ENCODE assay signal across 7 cellular contexts in genomic region chrX:47562615-47563243, GRCh38. TPM values are rescaled to one million over a fixed set of nuclear protein-coding genes. Genes with fewer than 3 reads are reported as not detected.
DNase-seq lines count a peak whose midpoint lies in the region; ATAC-seq and TF ChIP-seq lines count a peak whose summit lies in the region.

No MANE protein-coding gene starts in this region.

- no peak for ATAC-seq in activated naive CD8-positive, alpha-beta T cell treated with anti-CD3 and anti-CD28 coated beads, Interleukin-2, amount 10 ng/mL, durations not matched to agents 7 days and 5 days (ENCODE audit: low read depth)
- no peak for ATAC-seq in HG03095 (IDR thresholded peaks at IDR 0.05; ENCODE audit: unreplicated experiment)
- ATAC-seq in HG02642 (IDR thresholded peaks at IDR 0.05; ENCODE audit: poor library complexity, unreplicated experiment), result no peak

- peaks cover 7% of the 10 kb centered on the region for H3K36me3 Mint-ChIP-seq in activated naive CD8-positive, alpha-beta T cell treated with anti-CD3 and anti-CD28 coated beads, Interleukin-2, amount 10 ng/mL, durations not matched to agents 7 days and 5 days
- peaks cover 27% of the 10 kb centered on the region for H3K36me3 Mint-ChIP-seq in nephron (ENCODE audit: low read depth)

- H3K4me1 Mint-ChIP-seq in activated naive CD8-positive, alpha-beta T cell treated with anti-CD3 and anti-CD28 coated beads, Interleukin-2, amount 10 ng/mL, durations not matched to agents 7 days and 5 days, result peaks cover 23% of the 10 kb centered on the region
- H3K4me1 Mint-ChIP-seq in nephron, result peaks cover 23% of the 10 kb centered on the region

- POLR2A ChIA-PET in activated naive CD8-positive, alpha-beta T cell treated with anti-CD3 and anti-CD28 coated beads, Interleukin-2, amount 10 ng/mL, durations not matched to agents 7 days and 5 days (lab: Charles Lee), result interaction anchor here (0.7 kb wide), 1 partner anchor 46 kb away, joined by 3 read pairs; no protein-coding TSS in a partner anchor

- H3K4me3 Mint-ChIP-seq in activated naive CD8-positive, alpha-beta T cell treated with anti-CD3 and anti-CD28 coated beads, Interleukin-2, amount 10 ng/mL, durations not matched to agents 7 days and 5 days, result peak overlapping the region; percentile 96
- H3K4me3 Mint-ChIP-seq in nephron, result peak overlapping the region; percentile 81 to 89 (median 87)

- peak overlapping the region; percentile 75 for H3K27ac Mint-ChIP-seq in activated naive CD8-positive, alpha-beta T cell treated with anti-CD3 and anti-CD28 coated beads, Interleukin-2, amount 10 ng/mL, durations not matched to agents 7 days and 5 days
- peak overlapping the region in 2 of 3 experiments; percentile 78 to 79 for H3K27ac Mint-ChIP-seq in nephron

- no peak overlapping the region for H3K4me3 ChIP-seq in coronary artery

- H3K27ac ChIP-seq in coronary artery, result no peak overlapping the region

- no peaks in the 10 kb centered on the region for H3K9me3 Mint-ChIP-seq in activated naive CD8-positive, alpha-beta T cell treated with anti-CD3 and anti-CD28 coated beads, Interleukin-2, amount 10 ng/mL, durations not matched to agents 7 days and 5 days
- H3K9me3 Mint-ChIP-seq in nephron, result peaks cover 13% of the 10 kb centered on the region

- DNase-seq in GDM1 (lab: John Stamatoyannopoulos, UW), result peak; percentile 30
- DNase-seq in LHCN-M2 (ENCODE audit: low read depth), result peak; percentile 29
- no peak for DNase-seq in activated naive CD8-positive, alpha-beta T cell treated with anti-CD3 and anti-CD28 coated beads, Interleukin-2, amount 10 ng/mL, durations not matched to agents 7 days and 5 days
- DNase-seq in coronary artery (ENCODE audit: low spot score), result no peak

- no peaks in the 10 kb centered on the region for H3K27me3 Mint-ChIP-seq in activated naive CD8-positive, alpha-beta T cell treated with anti-CD3 and anti-CD28 coated beads, Interleukin-2, amount 10 ng/mL, durations not matched to agents 7 days and 5 days
- H3K27me3 Mint-ChIP-seq in nephron (ENCODE audit: low read depth), result no peaks in the 10 kb centered on the region

- peak in 2 of 3 experiments; percentile 22 to 31 for TF ChIP-seq CTCF in nephron (IDR thresholded peaks at IDR 0.05; ENCODE audit: unreplicated experiment in 3 of 3)
- no peak for TF ChIP-seq CTCF in coronary artery (IDR thresholded peaks at IDR 0.05)

RNA-seq across cellular contexts. Expression of gene ARAF, which starts 1.7 kb away (rescaled TPM):
- 28.0 and 34.0 TPM in 2 replicates for total RNA-seq in LHCN-M2 (2014; rRNA removed)
- polyA plus RNA-seq in LHCN-M2 (2012), result 46.2 TPM
- total RNA-seq in activated naive CD8-positive, alpha-beta T cell treated with anti-CD3 and anti-CD28 coated beads, Interleukin-2, amount 10 ng/mL, durations not matched to agents 7 days and 5 days, result 10 to 100 TPM; 78.5 to 79.3 TPM

RNA-seq across cellular contexts. Expression of gene TIMP1, which starts 19.5 kb away (rescaled TPM):
- total RNA-seq in LHCN-M2 (2014; rRNA removed), result 463 and 505 TPM in 2 replicates
- 841 TPM for polyA plus RNA-seq in LHCN-M2 (2012)
- total RNA-seq in activated naive CD8-positive, alpha-beta T cell treated with anti-CD3 and anti-CD28 coated beads, Interleukin-2, amount 10 ng/mL, durations not matched to agents 7 days and 5 days, result 10 to 100 TPM; 54.9 to 56.0 TPM

RNA-seq across cellular contexts. Expression of gene SYN1, which starts 56.9 kb away (rescaled TPM):
- total RNA-seq in LHCN-M2 (2014; rRNA removed), result 0.17 and 0.51 TPM in 2 replicates
- 0.26 TPM for polyA plus RNA-seq in LHCN-M2 (2012)
- total RNA-seq in activated naive CD8-positive, alpha-beta T cell treated with anti-CD3 and anti-CD28 coated beads, Interleukin-2, amount 10 ng/mL, durations not matched to agents 7 days and 5 days, result under 1 TPM; 0.37 to 1.00 TPM

Comparison
In these comparisons a context has a peak if more than half of its experiments do, and no peak if none do; other contexts are left out.
1. DNase-seq: peak in GDM1 (single experiment) and LHCN-M2 (single experiment); none in activated naive CD8-positive, alpha-beta T cell treated with anti-CD3 and anti-CD28 coated beads, Interleukin-2, amount 10 ng/mL, durations not matched to agents 7 days and 5 days (single experiment) and coronary artery (single experiment).